29 cellular contexts compared by ENCODE assay signal in the genomic region with DNA sequence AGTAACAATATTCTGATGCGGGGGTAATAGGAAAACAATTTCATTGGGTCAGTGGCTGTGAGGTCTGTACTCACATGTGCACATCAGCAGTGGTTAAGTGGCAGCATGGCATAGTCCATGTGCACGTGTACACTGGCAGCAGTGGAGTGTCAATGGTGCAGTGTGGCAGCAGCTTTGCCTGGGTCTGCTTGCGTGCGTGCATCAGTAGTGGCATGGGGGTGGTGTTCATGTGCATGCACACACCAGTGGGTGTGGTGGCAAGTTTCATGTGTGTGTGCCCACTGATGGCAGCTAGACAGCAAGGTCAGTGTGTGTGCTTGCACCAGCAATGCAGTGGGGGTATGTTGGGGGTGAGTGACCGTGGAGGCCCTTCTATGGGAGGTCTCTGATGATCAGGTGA.
"Had no signal": no experiment of that assay in that cellular context is flagged by ENCODE, and none has a peak within 500 bp of the region (broad histone marks: within the 10 kb centered on the region; RNA-seq: fewer than 3 reads in every experiment).

No MANE protein-coding gene starts in this region.

- FAIRE-seq: urothelium cell line had no signal

- ATAC-seq: naive thymus-derived CD4-positive, alpha-beta T cell; natural killer cell; psoas muscle; right cardiac atrium; sciatic nerve; stimulated activated memory B cell treated with anti-CD40 and anti-IgM and Interleukin-4, amounts not matched to agents 10 μg/mL and 1 μg/mL and 100 μg/mL, for 72 hours; stimulated activated naive CD8-positive, alpha-beta T cell treated with anti-CD3 and anti-CD28 coated beads, Interleukin-15, amount 100 ng/mL, for 72 hours; stimulated activated naive CD8-positive, alpha-beta T cell treated with anti-CD3 and anti-CD28 coated beads, Interleukin-15, Interleukin-2, amounts not matched to agents 100 U/mL and 50 U/mL, for 24 hours had no signal

- H3K36me3 ChIP-seq: neural progenitor cell, ovary, suprapubic skin, tibial nerve, upper lobe of left lung, vagina had no signal

- H2AFZ ChIP-seq: neural progenitor cell, parathyroid adenoma had no signal

- H3K27ac ChIP-seq: neural progenitor cell, ovary, parathyroid adenoma, psoas muscle, skin epidermis, suprapubic skin, testis, tibial nerve, upper lobe of left lung, vagina had no signal

- H3K4me3 ChIP-seq: neural progenitor cell, ovary, psoas muscle, skin epidermis, smooth muscle cell, suprapubic skin, testis, tibial nerve, upper lobe of left lung, vagina had no signal

- H3K27ac Mint-ChIP-seq: naive thymus-derived CD4-positive, alpha-beta T cell; natural killer cell; nephron; neural progenitor cell; progenitor cell of endocrine pancreas; stimulated activated memory B cell treated with anti-CD40 and anti-IgM and Interleukin-4, amounts not matched to agents 10 μg/mL and 1 μg/mL and 100 μg/mL, for 72 hours; stimulated activated naive CD8-positive, alpha-beta T cell treated with anti-CD3 and anti-CD28 coated beads, Interleukin-15, amount 100 ng/mL, for 72 hours had no signal

- H3K36me3 Mint-ChIP-seq: naive thymus-derived CD4-positive, alpha-beta T cell; natural killer cell; neural progenitor cell; stimulated activated memory B cell treated with anti-CD40 and anti-IgM and Interleukin-4, amounts not matched to agents 10 μg/mL and 1 μg/mL and 100 μg/mL, for 72 hours had no signal

- H3K27me3 Mint-ChIP-seq: naive thymus-derived CD4-positive, alpha-beta T cell; progenitor cell of endocrine pancreas; stimulated activated memory B cell treated with anti-CD40 and anti-IgM and Interleukin-4, amounts not matched to agents 10 μg/mL and 1 μg/mL and 100 μg/mL, for 72 hours; stimulated activated naive CD8-positive, alpha-beta T cell treated with anti-CD3 and anti-CD28 coated beads, Interleukin-15, amount 100 ng/mL, for 72 hours had no signal

- H3K9me3 ChIP-seq: ovary, psoas muscle, suprapubic skin, testis, tibial nerve, upper lobe of left lung, vagina had no signal

- DNase-seq: naive thymus-derived CD4-positive, alpha-beta T cell; natural killer cell; occipital lobe; ovary; psoas muscle; right cardiac atrium; stimulated activated CD4-positive, alpha-beta T cell treated with anti-CD3 and anti-CD28 coated beads, Interleukin-15, amount 100 ng/mL, for 24 hours; stimulated activated CD4-positive, alpha-beta T cell treated with anti-CD3 and anti-CD28 coated beads, Interleukin-2, amount 100 ng/mL, for 24 hours; stimulated activated CD4-positive, alpha-beta T cell treated with anti-CD3 and anti-CD28 coated beads, Interleukin-2, amount 100 ng/mL, for 48 hours; stimulated activated CD4-positive, alpha-beta T cell treated with anti-CD3 and anti-CD28 coated beads, Interleukin-4, amount 100 ng/mL, for 24 hours; stimulated activated naive CD4-positive, alpha-beta T cell; stimulated activated naive CD8-positive, alpha-beta T cell treated with anti-CD3 and anti-CD28 coated beads, Interleukin-15, amount 100 ng/mL, for 72 hours; stimulated activated naive CD8-positive, alpha-beta T cell treated with anti-CD3 and anti-CD28 coated beads, Interleukin-15, Interleukin-2, amounts not matched to agents 100 U/mL and 50 U/mL, for 24 hours; substantia nigra; testis; trophoblast cell; upper lobe of left lung had no signal

- H3K9ac ChIP-seq: neural progenitor cell, parathyroid adenoma had no signal

- H3K4me3 Mint-ChIP-seq: naive thymus-derived CD4-positive, alpha-beta T cell; natural killer cell; nephron; neural progenitor cell; stimulated activated memory B cell treated with anti-CD40 and anti-IgM and Interleukin-4, amounts not matched to agents 10 μg/mL and 1 μg/mL and 100 μg/mL, for 72 hours; stimulated activated naive CD8-positive, alpha-beta T cell treated with anti-CD3 and anti-CD28 coated beads, Interleukin-15, amount 100 ng/mL, for 72 hours had no signal

- H3K27me3 ChIP-seq: neural progenitor cell, ovary, suprapubic skin, testis, upper lobe of left lung, vagina had no signal

- H3K4me1 ChIP-seq: neural progenitor cell, parathyroid adenoma, psoas muscle, suprapubic skin, testis, tibial nerve, upper lobe of left lung, vagina had no signal

- H3K79me2 ChIP-seq: parathyroid adenoma had no signal

- H3K4me2 ChIP-seq: neural progenitor cell, smooth muscle cell had no signal

- H3K9me3 Mint-ChIP-seq: neural progenitor cell; stimulated activated memory B cell treated with anti-CD40 and anti-IgM and Interleukin-4, amounts not matched to agents 10 μg/mL and 1 μg/mL and 100 μg/mL, for 72 hours had no signal

- H3K4me1 Mint-ChIP-seq: naive thymus-derived CD4-positive, alpha-beta T cell; natural killer cell; nephron; neural progenitor cell; stimulated activated memory B cell treated with anti-CD40 and anti-IgM and Interleukin-4, amounts not matched to agents 10 μg/mL and 1 μg/mL and 100 μg/mL, for 72 hours; stimulated activated naive CD8-positive, alpha-beta T cell treated with anti-CD3 and anti-CD28 coated beads, Interleukin-15, amount 100 ng/mL, for 72 hours had no signal
